Comparison of ENCODE assay signal across 1 cellular context in the genomic region with DNA sequence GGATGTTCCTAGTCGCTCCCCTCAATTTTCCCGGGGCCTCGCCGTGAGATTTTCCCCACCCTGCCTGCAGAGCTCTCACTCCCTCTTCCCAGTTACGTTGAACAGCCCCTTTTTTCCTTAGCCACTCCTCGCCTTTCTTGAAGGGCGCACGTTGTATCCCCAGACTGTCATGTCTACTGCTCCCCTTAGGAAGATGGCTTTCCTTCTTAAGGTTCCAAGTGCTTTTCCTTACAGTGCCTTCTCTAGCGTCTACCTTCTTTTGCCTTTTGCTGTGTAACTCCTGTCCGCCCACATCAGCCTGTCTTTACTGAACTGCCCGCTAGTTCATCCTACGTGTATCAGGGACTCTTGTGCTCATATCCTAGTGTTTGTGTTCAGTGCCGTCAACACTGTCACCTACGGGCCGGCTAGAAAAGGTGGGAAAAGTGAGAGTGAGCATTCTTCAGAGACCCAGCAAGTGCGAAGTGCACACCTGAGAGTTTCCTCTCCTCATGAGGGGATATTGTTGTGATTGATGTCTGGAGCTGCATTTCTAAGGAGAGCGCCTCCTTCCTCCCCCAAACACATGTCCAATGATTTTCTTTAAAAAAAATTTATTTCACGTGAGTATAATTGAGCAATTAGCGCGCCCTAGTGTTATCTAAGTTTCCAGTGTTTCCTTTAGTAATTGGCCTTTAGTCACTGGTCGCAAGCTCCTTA.
TF ChIP-seq lines count a peak whose summit lies in the region.

No MANE protein-coding gene starts in this region.

TF ChIP-seq in K562, 482 proteins besides CTCF, POLR2A, EP300 and RAD21 (continued from another document and continues in another):
- TF ChIP-seq ZSCAN29 (IDR thresholded peaks at IDR 0.05) (no peak), EGR1 (conservative IDR thresholded peaks at IDR 0.05) (peak; percentile 82), ZNF3 (CRISPR knock-in tag; IDR thresholded peaks at IDR 0.05) (no peak), ASH1L (IDR thresholded peaks at IDR 0.05; ENCODE audit: borderline replicate concordance, low read depth, partially characterized antibody) (no peak), HDAC1 (IDR thresholded peaks at IDR 0.05) (0 out of 4 replicates have a peak, but pooled peaks of 1 of the 2 experiments have one; percentile 59), IFI16 (CRISPR knock-in tag; IDR thresholded peaks at IDR 0.05) (no peak), TCF7L2 (IDR thresholded peaks at IDR 0.05; ENCODE audit: low read depth, low read length) (no peak), ZNF57 (CRISPR knock-in tag; IDR thresholded peaks at IDR 0.05) (no peak), HSF4 (CRISPR knock-in tag; IDR thresholded peaks at IDR 0.05; ENCODE audit: borderline replicate concordance) (no peak), ZNF274 (IDR thresholded peaks at IDR 0.05; ENCODE audit: borderline replicate concordance, low read depth, low read length) (no peak), FOXK2 (conservative IDR thresholded peaks at IDR 0.05 in 1 of 2, IDR thresholded peaks at IDR 0.05 in 1 of 2; ENCODE audit: low read depth in 2 of 2) (0 out of 4 replicates have a peak, but pooled peaks have one; percentile 12 to 30), TRIM24 (IDR thresholded peaks at IDR 0.05) (no peak), SMARCE1 (IDR thresholded peaks at IDR 0.05) (0 out of 2 replicates have a peak, but pooled peaks have one; percentile 23), U2AF1 (optimal IDR thresholded peaks at IDR 0.05; ENCODE audit: low read depth, low read length) (no peak), RFX7 (CRISPR knock-in tag; IDR thresholded peaks at IDR 0.05) (no peak), CBX5 (IDR thresholded peaks at IDR 0.05; ENCODE audit: borderline replicate concordance, low read depth) (no peak), ARNT (IDR thresholded peaks at IDR 0.05) (0 out of 4 replicates have a peak, but pooled peaks have one; percentile 30 to 63), POLR2H (tag; IDR thresholded peaks at IDR 0.05; ENCODE audit: low read depth) (no peak), MAZ (CRISPR knock-in tag; conservative IDR thresholded peaks at IDR 0.05 in 1 of 2, IDR thresholded peaks at IDR 0.05 in 1 of 2) (0 out of 4 replicates have a peak, but pooled peaks of 1 of the 2 experiments have one; percentile 28), ZNF263 (CRISPR knock-in tag; IDR thresholded peaks at IDR 0.05; ENCODE audit: borderline replicate concordance) (no peak), ZNF23 (CRISPR knock-in tag; IDR thresholded peaks at IDR 0.05) (no peak), KDM2B (CRISPR knock-in tag; IDR thresholded peaks at IDR 0.05) (no peak), ELF1 (tag; IDR thresholded peaks at IDR 0.05) (no peak), SIRT6 (IDR thresholded peaks at IDR 0.05; ENCODE audit: low read depth, low read length) (no peak), MAFG (tag; conservative IDR thresholded peaks at IDR 0.05) (no peak), CBX3 (IDR thresholded peaks at IDR 0.05; ENCODE audit: borderline replicate concordance in 1 of 2, low read length in 2 of 2) (no peak), CBFB (CRISPR knock-in tag; IDR thresholded peaks at IDR 0.05) (no peak), NFRKB (IDR thresholded peaks at IDR 0.05; ENCODE audit: low read depth) (no peak)
- TF ChIP-seq, protein P1, sequence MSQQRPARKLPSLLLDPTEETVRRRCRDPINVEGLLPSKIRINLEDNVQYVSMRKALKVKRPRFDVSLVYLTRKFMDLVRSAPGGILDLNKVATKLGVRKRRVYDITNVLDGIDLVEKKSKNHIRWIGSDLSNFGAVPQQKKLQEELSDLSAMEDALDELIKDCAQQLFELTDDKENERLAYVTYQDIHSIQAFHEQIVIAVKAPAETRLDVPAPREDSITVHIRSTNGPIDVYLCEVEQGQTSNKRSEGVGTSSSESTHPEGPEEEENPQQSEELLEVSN (IDR thresholded peaks at IDR 0.05; ENCODE audit: borderline replicate concordance in 1 of 2, extremely low read depth in 1 of 2, insufficient read depth in 1 of 2, insufficient read length in 1 of 2, low read depth in 1 of 2, low read length in 1 of 2, poor library complexity in 1 of 2, severe bottlenecking in 1 of 2) = peak; percentile 90 to 94
- TF ChIP-seq, protein P2, sequence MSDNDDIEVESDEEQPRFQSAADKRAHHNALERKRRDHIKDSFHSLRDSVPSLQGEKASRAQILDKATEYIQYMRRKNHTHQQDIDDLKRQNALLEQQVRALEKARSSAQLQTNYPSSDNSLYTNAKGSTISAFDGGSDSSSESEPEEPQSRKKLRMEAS (CRISPR knock-in tag; IDR thresholded peaks at IDR 0.05) = peak; percentile 76
- TF ChIP-seq, protein P3, sequence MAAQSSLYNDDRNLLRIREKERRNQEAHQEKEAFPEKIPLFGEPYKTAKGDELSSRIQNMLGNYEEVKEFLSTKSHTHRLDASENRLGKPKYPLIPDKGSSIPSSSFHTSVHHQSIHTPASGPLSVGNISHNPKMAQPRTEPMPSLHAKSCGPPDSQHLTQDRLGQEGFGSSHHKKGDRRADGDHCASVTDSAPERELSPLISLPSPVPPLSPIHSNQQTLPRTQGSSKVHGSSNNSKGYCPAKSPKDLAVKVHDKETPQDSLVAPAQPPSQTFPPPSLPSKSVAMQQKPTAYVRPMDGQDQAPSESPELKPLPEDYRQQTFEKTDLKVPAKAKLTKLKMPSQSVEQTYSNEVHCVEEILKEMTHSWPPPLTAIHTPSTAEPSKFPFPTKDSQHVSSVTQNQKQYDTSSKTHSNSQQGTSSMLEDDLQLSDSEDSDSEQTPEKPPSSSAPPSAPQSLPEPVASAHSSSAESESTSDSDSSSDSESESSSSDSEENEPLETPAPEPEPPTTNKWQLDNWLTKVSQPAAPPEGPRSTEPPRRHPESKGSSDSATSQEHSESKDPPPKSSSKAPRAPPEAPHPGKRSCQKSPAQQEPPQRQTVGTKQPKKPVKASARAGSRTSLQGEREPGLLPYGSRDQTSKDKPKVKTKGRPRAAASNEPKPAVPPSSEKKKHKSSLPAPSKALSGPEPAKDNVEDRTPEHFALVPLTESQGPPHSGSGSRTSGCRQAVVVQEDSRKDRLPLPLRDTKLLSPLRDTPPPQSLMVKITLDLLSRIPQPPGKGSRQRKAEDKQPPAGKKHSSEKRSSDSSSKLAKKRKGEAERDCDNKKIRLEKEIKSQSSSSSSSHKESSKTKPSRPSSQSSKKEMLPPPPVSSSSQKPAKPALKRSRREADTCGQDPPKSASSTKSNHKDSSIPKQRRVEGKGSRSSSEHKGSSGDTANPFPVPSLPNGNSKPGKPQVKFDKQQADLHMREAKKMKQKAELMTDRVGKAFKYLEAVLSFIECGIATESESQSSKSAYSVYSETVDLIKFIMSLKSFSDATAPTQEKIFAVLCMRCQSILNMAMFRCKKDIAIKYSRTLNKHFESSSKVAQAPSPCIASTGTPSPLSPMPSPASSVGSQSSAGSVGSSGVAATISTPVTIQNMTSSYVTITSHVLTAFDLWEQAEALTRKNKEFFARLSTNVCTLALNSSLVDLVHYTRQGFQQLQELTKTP (IDR thresholded peaks at IDR 0.05; ENCODE audit: low read depth in 1 of 2, partially characterized antibody in 2 of 2) = no peak
- TF ChIP-seq, protein P4, sequence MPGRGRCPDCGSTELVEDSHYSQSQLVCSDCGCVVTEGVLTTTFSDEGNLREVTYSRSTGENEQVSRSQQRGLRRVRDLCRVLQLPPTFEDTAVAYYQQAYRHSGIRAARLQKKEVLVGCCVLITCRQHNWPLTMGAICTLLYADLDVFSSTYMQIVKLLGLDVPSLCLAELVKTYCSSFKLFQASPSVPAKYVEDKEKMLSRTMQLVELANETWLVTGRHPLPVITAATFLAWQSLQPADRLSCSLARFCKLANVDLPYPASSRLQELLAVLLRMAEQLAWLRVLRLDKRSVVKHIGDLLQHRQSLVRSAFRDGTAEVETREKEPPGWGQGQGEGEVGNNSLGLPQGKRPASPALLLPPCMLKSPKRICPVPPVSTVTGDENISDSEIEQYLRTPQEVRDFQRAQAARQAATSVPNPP (IDR thresholded peaks at IDR 0.05; ENCODE audit: borderline replicate concordance, insufficient read depth, insufficient read length) = no peak
- TF ChIP-seq, protein P5, sequence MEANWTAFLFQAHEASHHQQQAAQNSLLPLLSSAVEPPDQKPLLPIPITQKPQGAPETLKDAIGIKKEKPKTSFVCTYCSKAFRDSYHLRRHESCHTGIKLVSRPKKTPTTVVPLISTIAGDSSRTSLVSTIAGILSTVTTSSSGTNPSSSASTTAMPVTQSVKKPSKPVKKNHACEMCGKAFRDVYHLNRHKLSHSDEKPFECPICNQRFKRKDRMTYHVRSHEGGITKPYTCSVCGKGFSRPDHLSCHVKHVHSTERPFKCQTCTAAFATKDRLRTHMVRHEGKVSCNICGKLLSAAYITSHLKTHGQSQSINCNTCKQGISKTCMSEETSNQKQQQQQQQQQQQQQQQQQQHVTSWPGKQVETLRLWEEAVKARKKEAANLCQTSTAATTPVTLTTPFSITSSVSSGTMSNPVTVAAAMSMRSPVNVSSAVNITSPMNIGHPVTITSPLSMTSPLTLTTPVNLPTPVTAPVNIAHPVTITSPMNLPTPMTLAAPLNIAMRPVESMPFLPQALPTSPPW (CRISPR knock-in tag; IDR thresholded peaks at IDR 0.05) = no peak
- TF ChIP-seq, protein P6, sequence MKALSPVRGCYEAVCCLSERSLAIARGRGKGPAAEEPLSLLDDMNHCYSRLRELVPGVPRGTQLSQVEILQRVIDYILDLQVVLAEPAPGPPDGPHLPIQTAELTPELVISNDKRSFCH (CRISPR knock-in tag; IDR thresholded peaks at IDR 0.05) = no peak
- TF ChIP-seq, protein P6 (tag; IDR thresholded peaks at IDR 0.05) = no peak
- TF ChIP-seq, protein P7, sequence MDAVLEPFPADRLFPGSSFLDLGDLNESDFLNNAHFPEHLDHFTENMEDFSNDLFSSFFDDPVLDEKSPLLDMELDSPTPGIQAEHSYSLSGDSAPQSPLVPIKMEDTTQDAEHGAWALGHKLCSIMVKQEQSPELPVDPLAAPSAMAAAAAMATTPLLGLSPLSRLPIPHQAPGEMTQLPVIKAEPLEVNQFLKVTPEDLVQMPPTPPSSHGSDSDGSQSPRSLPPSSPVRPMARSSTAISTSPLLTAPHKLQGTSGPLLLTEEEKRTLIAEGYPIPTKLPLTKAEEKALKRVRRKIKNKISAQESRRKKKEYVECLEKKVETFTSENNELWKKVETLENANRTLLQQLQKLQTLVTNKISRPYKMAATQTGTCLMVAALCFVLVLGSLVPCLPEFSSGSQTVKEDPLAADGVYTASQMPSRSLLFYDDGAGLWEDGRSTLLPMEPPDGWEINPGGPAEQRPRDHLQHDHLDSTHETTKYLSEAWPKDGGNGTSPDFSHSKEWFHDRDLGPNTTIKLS (IDR thresholded peaks at IDR 0.05; ENCODE audit: borderline replicate concordance, low read depth) = peak; percentile 25; the same call in 1 of the 2 replicates
- TF ChIP-seq, protein P8, sequence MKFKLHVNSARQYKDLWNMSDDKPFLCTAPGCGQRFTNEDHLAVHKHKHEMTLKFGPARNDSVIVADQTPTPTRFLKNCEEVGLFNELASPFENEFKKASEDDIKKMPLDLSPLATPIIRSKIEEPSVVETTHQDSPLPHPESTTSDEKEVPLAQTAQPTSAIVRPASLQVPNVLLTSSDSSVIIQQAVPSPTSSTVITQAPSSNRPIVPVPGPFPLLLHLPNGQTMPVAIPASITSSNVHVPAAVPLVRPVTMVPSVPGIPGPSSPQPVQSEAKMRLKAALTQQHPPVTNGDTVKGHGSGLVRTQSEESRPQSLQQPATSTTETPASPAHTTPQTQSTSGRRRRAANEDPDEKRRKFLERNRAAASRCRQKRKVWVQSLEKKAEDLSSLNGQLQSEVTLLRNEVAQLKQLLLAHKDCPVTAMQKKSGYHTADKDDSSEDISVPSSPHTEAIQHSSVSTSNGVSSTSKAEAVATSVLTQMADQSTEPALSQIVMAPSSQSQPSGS (CRISPR knock-in tag; IDR thresholded peaks at IDR 0.05) = no peak
- TF ChIP-seq, protein P9, sequence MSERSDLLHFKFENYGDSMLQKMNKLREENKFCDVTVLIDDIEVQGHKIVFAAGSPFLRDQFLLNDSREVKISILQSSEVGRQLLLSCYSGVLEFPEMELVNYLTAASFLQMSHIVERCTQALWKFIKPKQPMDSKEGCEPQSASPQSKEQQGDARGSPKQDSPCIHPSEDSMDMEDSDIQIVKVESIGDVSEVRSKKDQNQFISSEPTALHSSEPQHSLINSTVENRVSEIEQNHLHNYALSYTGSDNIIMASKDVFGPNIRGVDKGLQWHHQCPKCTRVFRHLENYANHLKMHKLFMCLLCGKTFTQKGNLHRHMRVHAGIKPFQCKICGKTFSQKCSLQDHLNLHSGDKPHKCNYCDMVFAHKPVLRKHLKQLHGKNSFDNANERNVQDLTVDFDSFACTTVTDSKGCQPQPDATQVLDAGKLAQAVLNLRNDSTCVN (CRISPR knock-in tag; IDR thresholded peaks at IDR 0.05) = peak; percentile 71; the same call in 1 of the 2 replicates
- TF ChIP-seq, protein P10, sequence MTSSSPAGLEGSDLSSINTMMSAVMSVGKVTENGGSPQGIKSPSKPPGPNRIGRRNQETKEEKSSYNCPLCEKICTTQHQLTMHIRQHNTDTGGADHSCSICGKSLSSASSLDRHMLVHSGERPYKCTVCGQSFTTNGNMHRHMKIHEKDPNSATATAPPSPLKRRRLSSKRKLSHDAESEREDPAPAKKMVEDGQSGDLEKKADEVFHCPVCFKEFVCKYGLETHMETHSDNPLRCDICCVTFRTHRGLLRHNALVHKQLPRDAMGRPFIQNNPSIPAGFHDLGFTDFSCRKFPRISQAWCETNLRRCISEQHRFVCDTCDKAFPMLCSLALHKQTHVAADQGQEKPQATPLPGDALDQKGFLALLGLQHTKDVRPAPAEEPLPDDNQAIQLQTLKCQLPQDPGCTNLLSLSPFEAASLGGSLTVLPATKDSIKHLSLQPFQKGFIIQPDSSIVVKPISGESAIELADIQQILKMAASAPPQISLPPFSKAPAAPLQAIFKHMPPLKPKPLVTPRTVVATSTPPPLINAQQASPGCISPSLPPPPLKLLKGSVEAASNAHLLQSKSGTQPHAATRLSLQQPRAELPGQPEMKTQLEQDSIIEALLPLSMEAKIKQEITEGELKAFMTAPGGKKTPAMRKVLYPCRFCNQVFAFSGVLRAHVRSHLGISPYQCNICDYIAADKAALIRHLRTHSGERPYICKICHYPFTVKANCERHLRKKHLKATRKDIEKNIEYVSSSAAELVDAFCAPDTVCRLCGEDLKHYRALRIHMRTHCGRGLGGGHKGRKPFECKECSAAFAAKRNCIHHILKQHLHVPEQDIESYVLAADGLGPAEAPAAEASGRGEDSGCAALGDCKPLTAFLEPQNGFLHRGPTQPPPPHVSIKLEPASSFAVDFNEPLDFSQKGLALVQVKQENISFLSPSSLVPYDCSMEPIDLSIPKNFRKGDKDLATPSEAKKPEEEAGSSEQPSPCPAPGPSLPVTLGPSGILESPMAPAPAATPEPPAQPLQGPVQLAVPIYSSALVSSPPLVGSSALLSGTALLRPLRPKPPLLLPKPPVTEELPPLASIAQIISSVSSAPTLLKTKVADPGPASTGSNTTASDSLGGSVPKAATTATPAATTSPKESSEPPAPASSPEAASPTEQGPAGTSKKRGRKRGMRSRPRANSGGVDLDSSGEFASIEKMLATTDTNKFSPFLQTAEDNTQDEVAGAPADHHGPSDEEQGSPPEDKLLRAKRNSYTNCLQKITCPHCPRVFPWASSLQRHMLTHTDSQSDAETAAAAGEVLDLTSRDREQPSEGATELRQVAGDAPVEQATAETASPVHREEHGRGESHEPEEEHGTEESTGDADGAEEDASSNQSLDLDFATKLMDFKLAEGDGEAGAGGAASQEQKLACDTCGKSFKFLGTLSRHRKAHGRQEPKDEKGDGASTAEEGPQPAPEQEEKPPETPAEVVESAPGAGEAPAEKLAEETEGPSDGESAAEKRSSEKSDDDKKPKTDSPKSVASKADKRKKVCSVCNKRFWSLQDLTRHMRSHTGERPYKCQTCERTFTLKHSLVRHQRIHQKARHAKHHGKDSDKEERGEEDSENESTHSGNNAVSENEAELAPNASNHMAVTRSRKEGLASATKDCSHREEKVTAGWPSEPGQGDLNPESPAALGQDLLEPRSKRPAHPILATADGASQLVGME (CRISPR knock-in tag; IDR thresholded peaks at IDR 0.05) = no peak
